Comparison of ENCODE assay signal across 15 cellular contexts in the genomic region with DNA sequence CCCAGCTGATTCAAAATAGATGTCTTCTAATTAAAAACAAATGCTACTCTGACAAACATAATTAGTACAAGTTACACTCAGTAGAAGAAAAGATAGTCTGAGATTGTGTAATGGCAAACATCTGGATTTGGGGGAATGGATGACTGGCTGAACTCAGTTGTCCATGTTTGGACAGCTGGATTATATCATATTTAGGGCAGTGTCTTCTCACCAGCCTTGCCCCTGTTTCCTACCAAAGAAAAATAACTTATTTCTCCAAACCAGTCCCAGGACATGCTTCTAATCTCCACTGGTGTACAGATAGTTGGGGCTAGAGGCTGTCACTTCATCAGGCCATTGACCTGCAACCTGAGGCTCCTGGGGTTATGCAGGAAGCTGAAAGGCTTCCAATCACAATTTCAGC.
DNase-seq lines count a peak whose midpoint lies in the region; ATAC-seq and TF ChIP-seq lines count a peak whose summit lies in the region.
"Had no signal": no experiment of that assay in that cellular context is flagged by ENCODE, and none has a peak within 500 bp of the region (broad histone marks: within the 10 kb centered on the region; RNA-seq: fewer than 3 reads in every experiment).

No MANE protein-coding gene starts in this region.

- H3K4me3 ChIP-seq in HFF-Myc (replicated peaks; ENCODE audit: low read depth, low read length), result no peak overlapping the region
- H3K4me3 ChIP-seq: K562, PC-9 had no signal

- no peaks in the 10 kb centered on the region for H3K36me3 Mint-ChIP-seq in nephron (ENCODE audit: low read depth)

- no peak overlapping the region for H3K4me3 Mint-ChIP-seq in nephron
- H3K4me3 Mint-ChIP-seq: H9 had no signal

- ATAC-seq in GM21717 (IDR thresholded peaks at IDR 0.05; ENCODE audit: unreplicated experiment), result no peak
- ATAC-seq: K562 had no signal

- no peaks in the 10 kb centered on the region for H3K27me3 Mint-ChIP-seq in nephron (ENCODE audit: low read depth)

- DNase-seq in AG20443 (ENCODE audit: low spot score) (peak; percentile 32), HFF-Myc (ENCODE audit: extremely low read depth, low read depth) (peak; percentile 44), fibroblast of gingiva (ENCODE audit: low read depth) (peak; percentile 85), T1000 (lab: John Stamatoyannopoulos, UW) (no peak), NCI-H2171 treated with DMSO at 0.1 percent for 48 hours (lab: John Stamatoyannopoulos, UW) (no peak)
- no peak for DNase-seq in stimulated activated naive CD4-positive, alpha-beta T cell treated with Interleukin-2 at 50 U/mL for 16 hours (lab: John Stamatoyannopoulos, UW)
- DNase-seq: DMS153, H9, NCI-H1436 treated with DMSO at 0.1 percent for 48 hours, NCI-H226, NCI-H69, PC-9 had no signal

- peaks cover 5% of the 10 kb centered on the region for H3K9me3 Mint-ChIP-seq in nephron

- TF ChIP-seq CTCF in HFF-Myc (IDR thresholded peaks at IDR 0.05; ENCODE audit: low read depth, low read length, missing control alignments), result no peak
- TF ChIP-seq CTCF in nephron (IDR thresholded peaks at IDR 0.05; ENCODE audit: unreplicated experiment in 3 of 3), result no peak

- peaks cover 14% of the 10 kb centered on the region for H3K4me1 Mint-ChIP-seq in nephron

- H3K27ac Mint-ChIP-seq in nephron, result peak overlapping the region; percentile 15 to 45 (median 24)
- H3K27ac Mint-ChIP-seq: H9 had no signal

Comparison
In these comparisons a context has a peak if more than half of its experiments do, and no peak if none do; other contexts are left out.
1. DNase-seq: peak in AG20443 (single experiment), HFF-Myc (single experiment) and fibroblast of gingiva (single experiment); none in T1000 (single experiment), NCI-H2171 treated with DMSO at 0.1 percent for 48 hours (single experiment) and stimulated activated naive CD4-positive, alpha-beta T cell treated with Interleukin-2 at 50 U/mL for 16 hours (single experiment).